8 cellular contexts compared by ENCODE assay signal in genomic region chr1:54800899-54801759, GRCh38. TPM values are rescaled to one million over a fixed set of nuclear protein-coding genes. Genes with fewer than 3 reads are reported as not detected.
DNase-seq lines count a peak whose midpoint lies in the region; ATAC-seq and TF ChIP-seq lines count a peak whose summit lies in the region.

TTC22 (minus strand) TSS chr1:54801323; CDS start chr1:54801163, 160 bp downstream.

- POLR2A ChIA-PET in IMR-90 (lab: Charles Lee; ENCODE audit: unreplicated experiment): interaction anchor here (0.6 kb wide), 1 partner anchor 72 kb away, joined by 4 read pairs; no protein-coding TSS in a partner anchor

- H3K36me3 ChIP-seq in IMR-90 (ENCODE audit: control insufficient read depth, insufficient read depth, low read length) (no peaks in the 10 kb centered on the region), muscle layer of duodenum (ENCODE audit: control insufficient read depth in 1 of 2, insufficient read depth in 2 of 2, low read length in 2 of 2) (no peaks in the 10 kb centered on the region)

- DNase-seq in DMS53 treated with DMSO at 0.1 percent for 48 hours (lab: John Stamatoyannopoulos, UW; ENCODE audit: unreplicated experiment) (peak; percentile 92), IMR-90 (no peak), NCI-H1694 (lab: John Stamatoyannopoulos, UW) (no peak)
- DNase-seq in activated CD4-positive, alpha-beta T cell treated with anti-CD3 and anti-CD28 coated beads, Interleukin-2, amount 10 ng/mL, durations not matched to agents 24 days and 14 days: peak; percentile 91
- peak; percentile 43 for DNase-seq in effector CD8-positive, alpha-beta T cell (lab: John Stamatoyannopoulos, UW)
- peak; percentile 69 for DNase-seq in stimulated activated naive CD4-positive, alpha-beta T cell treated with Interleukin-2 at 50 U/mL for 16 hours (lab: John Stamatoyannopoulos, UW)

- H2BK120ac ChIP-seq in IMR-90 (ENCODE audit: low read depth, low read length): no peak within 1 kb of the TSS

- peak within 1 kb of the TSS; percentile 81 for H3K27ac Mint-ChIP-seq in activated CD4-positive, alpha-beta T cell treated with anti-CD3 and anti-CD28 coated beads, Interleukin-2, amount 10 ng/mL, durations not matched to agents 24 days and 14 days

- H3K36me3 Mint-ChIP-seq in activated CD4-positive, alpha-beta T cell treated with anti-CD3 and anti-CD28 coated beads, Interleukin-2, amount 10 ng/mL, durations not matched to agents 24 days and 14 days (ENCODE audit: low read depth): no peaks in the 10 kb centered on the region

- TF ChIP-seq POLR2A in IMR-90 (IDR thresholded peaks at IDR 0.05; ENCODE audit: low read depth, low read length): no peak

- H4K5ac ChIP-seq in IMR-90 (ENCODE audit: low read depth, low read length): no peak within 1 kb of the TSS

- H3K4me3 ChIP-seq in IMR-90 (ENCODE audit: insufficient read depth, low read depth, low read length) (no peak within 1 kb of the TSS), muscle layer of duodenum (ENCODE audit: low read depth in 1 of 2, low read length in 2 of 2) (peak within 1 kb of the TSS; percentile 59 to 66)

- no peak within 1 kb of the TSS for H2AK9ac ChIP-seq in IMR-90 (replicated peaks; ENCODE audit: low read depth, low read length, poor library complexity)

- no peaks in the 10 kb centered on the region; the same call in 1 of the 2 replicates for H3K4me1 ChIP-seq in IMR-90 (ENCODE audit: control insufficient read depth, insufficient read depth, low read length)
- H3K4me1 ChIP-seq in muscle layer of duodenum (ENCODE audit: control insufficient read depth in 1 of 2, insufficient read depth in 2 of 2, low read length in 2 of 2): peaks cover 0 to 16% of the 10 kb centered on the region in 2 donors

- WGBS in IMR-90 (ENCODE audit: extremely low coverage in 2 of 2, insufficient read length in 1 of 2), 2 experiments: 16% methylated on average over 34 of the region's 58 CpGs; no CpG with 5 or more reads in 1 of the 2 experiments

- H3K23ac ChIP-seq in IMR-90 (ENCODE audit: low read depth, low read length): no peak within 1 kb of the TSS

- dilution Hi-C loops in IMR-90 (cut with HindIII; ENCODE audit: low sequenced_read_pairs, unreplicated experiment): no loop called here

- no peak within 1 kb of the TSS for H2BK15ac ChIP-seq in IMR-90 (ENCODE audit: low read depth, low read length)

- no peak for TF ChIP-seq RAD21 in IMR-90 (IDR thresholded peaks at IDR 0.05; ENCODE audit: low read length)

- H3K27me3 ChIP-seq in IMR-90 (ENCODE audit: control insufficient read depth, insufficient read depth, low read length): peaks cover 46% of the 10 kb centered on the region
- H3K27me3 ChIP-seq in muscle layer of duodenum (ENCODE audit: low read depth, low read length): peaks cover 5% of the 10 kb centered on the region

- H4K8ac ChIP-seq in IMR-90 (ENCODE audit: low read depth in 2 of 2, low read length in 2 of 2): no peak within 1 kb of the TSS

- no peak within 1 kb of the TSS; the same call in 1 of the 2 replicates for H3K4me2 ChIP-seq in IMR-90 (ENCODE audit: low read depth, low read length)

- no peak within 1 kb of the TSS for H4K91ac ChIP-seq in IMR-90 (ENCODE audit: insufficient read depth, low read depth, low read length)

- H3K4me1 Mint-ChIP-seq in activated CD4-positive, alpha-beta T cell treated with anti-CD3 and anti-CD28 coated beads, Interleukin-2, amount 10 ng/mL, durations not matched to agents 24 days and 14 days: peaks cover 54% of the 10 kb centered on the region

- H3K14ac ChIP-seq in IMR-90 (replicated peaks; ENCODE audit: low read depth, low read length): no peak within 1 kb of the TSS

- peak within 1 kb of the TSS; percentile 47 for H2AFZ ChIP-seq in IMR-90 (replicated peaks; ENCODE audit: low read length, poor library complexity)

- H3K4ac ChIP-seq in IMR-90 (ENCODE audit: low read depth, low read length): no peak within 1 kb of the TSS

- no peak within 1 kb of the TSS for H2BK20ac ChIP-seq in IMR-90 (ENCODE audit: low read depth, low read length)

- no peak for TF ChIP-seq CTCF in IMR-90 (conservative IDR thresholded peaks at IDR 0.05; ENCODE audit: low read depth, low read length)

- no TSS peak for BruUV-seq in IMR-90 (replicated peaks; lab: Mats Ljungman, UMichigan)

- no peak within 1 kb of the TSS for H3K18ac ChIP-seq in IMR-90 (ENCODE audit: low read depth, low read length)

- H3K9me3 ChIP-seq in IMR-90 (ENCODE audit: control insufficient read depth, insufficient read depth, low read length): no peaks in the 10 kb centered on the region
- no peaks in the 10 kb centered on the region for H3K9me3 ChIP-seq in muscle layer of duodenum (ENCODE audit: control insufficient read depth in 1 of 2, low read length in 2 of 2)

- H3K4me3 Mint-ChIP-seq in activated CD4-positive, alpha-beta T cell treated with anti-CD3 and anti-CD28 coated beads, Interleukin-2, amount 10 ng/mL, durations not matched to agents 24 days and 14 days: peak within 1 kb of the TSS; percentile 87

- H3K79me1 ChIP-seq in IMR-90 (ENCODE audit: low read depth in 1 of 2, low read length in 2 of 2): no peaks in the 10 kb centered on the region

- H3K9ac ChIP-seq in IMR-90 (ENCODE audit: low read depth, low read length): no peak within 1 kb of the TSS

- 0 out of 2 replicates have a peak, but pooled peaks cover 2% of the 10 kb centered on the region for H3K9me1 ChIP-seq in IMR-90 (ENCODE audit: insufficient read depth, low read length)

- intact Hi-C loops in IMR-90 (cut with micrococcal nuclease): no loop called here
- intact Hi-C loops in activated CD4-positive, alpha-beta T cell treated with anti-CD3 and anti-CD28 coated beads, Interleukin-2, amount 10 ng/mL, durations not matched to agents 24 days and 14 days (cut with micrococcal nuclease): loop anchor here (1.0 to 2.0 kb wide), 2 partner anchors 37 to 258 kb away; partner anchors contain the start of gene PARS2

- no peaks in the 10 kb centered on the region for H3K27me3 Mint-ChIP-seq in activated CD4-positive, alpha-beta T cell treated with anti-CD3 and anti-CD28 coated beads, Interleukin-2, amount 10 ng/mL, durations not matched to agents 24 days and 14 days

- CTCF ChIA-PET in IMR-90 (lab: Yijun Ruan, JAX): no interaction called here

- H3K27ac ChIP-seq in IMR-90 (ENCODE audit: insufficient read depth, low read length) (no peak within 1 kb of the TSS), muscle layer of duodenum (ENCODE audit: low read length) (no peak within 1 kb of the TSS)

- in situ Hi-C loops in IMR-90 (cut with MboI; ENCODE audit: low sequenced_read_pairs): no loop called here

- H3K56ac ChIP-seq in IMR-90 (ENCODE audit: extremely low read depth, insufficient read depth, low read length): no peak within 1 kb of the TSS

- no peak within 1 kb of the TSS for H2BK5ac ChIP-seq in IMR-90 (ENCODE audit: low read depth, low read length, poor library complexity, severe bottlenecking)

- H3K9me3 Mint-ChIP-seq in activated CD4-positive, alpha-beta T cell treated with anti-CD3 and anti-CD28 coated beads, Interleukin-2, amount 10 ng/mL, durations not matched to agents 24 days and 14 days: no peaks in the 10 kb centered on the region

- H4K20me1 ChIP-seq in IMR-90 (ENCODE audit: insufficient read depth, low read length): no peaks in the 10 kb centered on the region

- no peak within 1 kb of the TSS for H2AK5ac ChIP-seq in IMR-90 (ENCODE audit: low read depth, low read length)

- ATAC-seq in GM21515 (IDR thresholded peaks at IDR 0.05; ENCODE audit: unreplicated experiment): peak; percentile 77
- peak; percentile 46; the same call in 1 of the 2 replicates for ATAC-seq in IMR-90 (ENCODE audit: low read depth)

TF ChIP-seq in IMR-90, 13 proteins besides CTCF, POLR2A, EP300 and RAD21:
- TF ChIP-seq MXI1 (IDR thresholded peaks at IDR 0.05; ENCODE audit: borderline replicate concordance, low read depth, low read length) (no peak), MAZ (IDR thresholded peaks at IDR 0.05; ENCODE audit: borderline replicate concordance, low read depth, low read length) (no peak), SMC3 (IDR thresholded peaks at IDR 0.05; ENCODE audit: low read depth, low read length) (no peak), ELK1 (IDR thresholded peaks at IDR 0.05; ENCODE audit: borderline replicate concordance, low read depth, low read length) (no peak), FOS (IDR thresholded peaks at IDR 0.05; ENCODE audit: low read depth, low read length) (no peak), RFX5 (IDR thresholded peaks at IDR 0.05; ENCODE audit: low read depth, low read length) (no peak), MAFK (IDR thresholded peaks at IDR 0.05; ENCODE audit: low read depth, low read length) (no peak), RCOR1 (IDR thresholded peaks at IDR 0.05; ENCODE audit: insufficient replicate concordance, low read length) (no peak), USF2 (IDR thresholded peaks at IDR 0.05; ENCODE audit: low read depth, low read length) (no peak), CEBPB (IDR thresholded peaks at IDR 0.05; ENCODE audit: low read depth, low read length) (no peak; the same call in 1 of the 2 replicates), CHD1 (IDR thresholded peaks at IDR 0.05; ENCODE audit: low read depth, low read length) (no peak), NFE2L2 (IDR thresholded peaks at IDR 0.05; ENCODE audit: low read depth, low read length) (no peak), BHLHE40 (IDR thresholded peaks at IDR 0.05; ENCODE audit: low read depth, low read length) (no peak)

RNA-seq across cellular contexts. Expression of gene TTC22, which starts in this region (rescaled TPM):
- total RNA-seq in IMR-90 (2012; rRNA removed): not detected in 2 replicates
- not detected in 2 replicates for polyA plus RNA-seq in IMR-90 (2012; rRNA removed)
- polyA plus RNA-seq in IMR-90 (2012; cell fraction: cytosol; rRNA removed): not detected in 2 replicates
- not detected in 2 replicates for polyA plus RNA-seq in IMR-90 (2012; cell fraction: nucleus; rRNA removed; ENCODE audit: low replicate concordance)
- 1.6 TPM in 2 replicates for total RNA-seq in activated CD4-positive, alpha-beta T cell treated with anti-CD3 and anti-CD28 coated beads, Interleukin-2, amount 10 ng/mL, durations not matched to agents 24 days and 14 days

Comparison
In these comparisons a context has a peak if more than half of its experiments do, and no peak if none do; other contexts are left out.
1. Peak in ATAC-seq in IMR-90; RNA of the gene not detected or under 1 TPM.
2. DNase-seq: peak in DMS53 treated with DMSO at 0.1 percent for 48 hours (single experiment), activated CD4-positive, alpha-beta T cell treated with anti-CD3 and anti-CD28 coated beads, Interleukin-2, amount 10 ng/mL, durations not matched to agents 24 days and 14 days (single experiment), effector CD8-positive, alpha-beta T cell (single experiment) and stimulated activated naive CD4-positive, alpha-beta T cell treated with Interleukin-2 at 50 U/mL for 16 hours (single experiment); none in IMR-90 (single experiment) and NCI-H1694 (single experiment).